ENCODE assay signal across 1 cellular context in the genomic region with DNA sequence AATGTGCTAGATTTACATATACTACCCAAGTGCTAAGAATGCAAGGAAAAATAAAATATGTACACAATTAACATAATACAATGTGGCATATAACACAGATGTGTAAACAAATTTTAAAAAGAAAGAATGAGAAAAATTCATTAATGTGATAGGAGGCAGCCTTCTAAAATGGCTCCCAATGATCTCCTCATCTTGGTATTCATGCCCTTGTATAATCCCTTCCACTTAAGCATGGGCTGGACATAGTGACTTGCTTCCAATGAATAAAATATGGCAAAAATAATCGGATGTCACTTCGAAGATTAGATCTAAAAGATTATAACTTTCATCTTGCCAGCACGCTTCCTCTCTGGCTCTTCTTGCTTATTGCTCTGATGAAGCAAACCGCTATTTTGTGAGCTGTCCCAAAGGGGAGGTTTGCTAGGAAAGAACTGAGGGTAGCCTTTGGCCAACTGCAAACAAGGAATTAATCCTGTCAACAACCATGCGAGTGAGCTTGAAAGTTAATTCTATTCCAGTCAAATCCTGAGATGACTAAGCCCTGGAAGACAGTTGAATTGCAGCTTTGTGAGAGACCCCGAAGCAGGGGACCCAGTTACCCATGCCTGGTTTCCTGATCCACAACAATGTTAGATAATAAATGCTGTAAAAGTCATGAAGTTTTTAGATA.
TF ChIP-seq lines count a peak whose summit lies in the region.

No MANE protein-coding gene starts in this region.

TF ChIP-seq in IMR-90, 13 proteins besides CTCF, POLR2A, EP300 and RAD21 (continued from another document):
- TF ChIP-seq, protein P1, sequence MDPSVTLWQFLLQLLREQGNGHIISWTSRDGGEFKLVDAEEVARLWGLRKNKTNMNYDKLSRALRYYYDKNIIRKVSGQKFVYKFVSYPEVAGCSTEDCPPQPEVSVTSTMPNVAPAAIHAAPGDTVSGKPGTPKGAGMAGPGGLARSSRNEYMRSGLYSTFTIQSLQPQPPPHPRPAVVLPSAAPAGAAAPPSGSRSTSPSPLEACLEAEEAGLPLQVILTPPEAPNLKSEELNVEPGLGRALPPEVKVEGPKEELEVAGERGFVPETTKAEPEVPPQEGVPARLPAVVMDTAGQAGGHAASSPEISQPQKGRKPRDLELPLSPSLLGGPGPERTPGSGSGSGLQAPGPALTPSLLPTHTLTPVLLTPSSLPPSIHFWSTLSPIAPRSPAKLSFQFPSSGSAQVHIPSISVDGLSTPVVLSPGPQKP (IDR thresholded peaks at IDR 0.05; ENCODE audit: borderline replicate concordance, low read depth, low read length) = no peak
- no peak for TF ChIP-seq RCOR1 (IDR thresholded peaks at IDR 0.05; ENCODE audit: insufficient replicate concordance, low read length)
- no peak for TF ChIP-seq USF2 (IDR thresholded peaks at IDR 0.05; ENCODE audit: low read depth, low read length)
- TF ChIP-seq CHD1 (IDR thresholded peaks at IDR 0.05; ENCODE audit: low read depth, low read length) = no peak
